ENCODE assay signal across 28 cellular contexts in genomic region chr4:60857354-60857753, GRCh38.
"Had no signal": no experiment of that assay in that cellular context is flagged by ENCODE, and none has a peak within 500 bp of the region (broad histone marks: within the 10 kb centered on the region; RNA-seq: fewer than 3 reads in every experiment).

No MANE protein-coding gene starts in this region.

- H3K27ac Mint-ChIP-seq: immature natural killer cell; naive thymus-derived CD4-positive, alpha-beta T cell; natural killer cell treated with Interleukin-12 subunit alpha and Interleukin-12 subunit beta and Interleukin-15 and Interleukin-18, amount 100 ng/mL, for 72 hours; stimulated activated naive B cell treated with anti-CD40 and anti-IgM and Interleukin-4, amounts not matched to agents 10 μg/mL and 1 μg/mL and 100 μg/mL, for 72 hours had no signal

- H3K36me3 Mint-ChIP-seq: immature natural killer cell; naive thymus-derived CD4-positive, alpha-beta T cell; natural killer cell treated with Interleukin-12 subunit alpha and Interleukin-12 subunit beta and Interleukin-15 and Interleukin-18, amount 100 ng/mL, for 72 hours; stimulated activated naive B cell treated with anti-CD40 and anti-IgM and Interleukin-4, amounts not matched to agents 10 μg/mL and 1 μg/mL and 100 μg/mL, for 72 hours had no signal

- H3K4me1 Mint-ChIP-seq: immature natural killer cell; naive thymus-derived CD4-positive, alpha-beta T cell; neural crest cell; stimulated activated naive B cell treated with anti-CD40 and anti-IgM and Interleukin-4, amounts not matched to agents 10 μg/mL and 1 μg/mL and 100 μg/mL, for 72 hours had no signal

- DNase-seq: hypothalamus; immature natural killer cell; kidney; left ventricle myocardium inferior; midbrain; mucosa of descending colon; naive thymus-derived CD4-positive, alpha-beta T cell; nucleus accumbens; pancreas; posterior cingulate gyrus; right cardiac atrium; stimulated activated CD4-positive, alpha-beta T cell treated with anti-CD3 and anti-CD28 coated beads, Interleukin-12 subunit alpha, Interleukin-12 subunit beta, amount 100 ng/mL, for 4 hours; stimulated activated CD4-positive, alpha-beta T cell treated with anti-CD3 and anti-CD28 coated beads, Interleukin-15, amount 100 ng/mL, for 24 hours; stimulated activated CD4-positive, alpha-beta T cell treated with anti-CD3 and anti-CD28 coated beads, Interleukin-2, amount 100 ng/mL, for 24 hours; stimulated activated CD4-positive, alpha-beta T cell treated with anti-CD3 and anti-CD28 coated beads, Interleukin-4, amount 100 ng/mL, for 1 hour; stimulated activated naive B cell treated with anti-CD40 and anti-IgM and Interleukin-4, amounts not matched to agents 10 μg/mL and 1 μg/mL and 100 μg/mL, for 72 hours; stimulated activated naive CD8-positive, alpha-beta T cell treated with anti-CD3 and anti-CD28 coated beads, Interleukin-15, Interleukin-2, amounts not matched to agents 100 U/mL and 50 U/mL, for 24 hours; stomach; testis; thyroid gland; transverse colon; upper lobe of left lung had no signal

- H3K36me3 ChIP-seq: left ventricle myocardium inferior, pancreas, prostate gland, stomach, thyroid gland, transverse colon, upper lobe of left lung, vagina had no signal

- H3K4me3 Mint-ChIP-seq: immature natural killer cell; naive thymus-derived CD4-positive, alpha-beta T cell; natural killer cell treated with Interleukin-12 subunit alpha and Interleukin-12 subunit beta and Interleukin-15 and Interleukin-18, amount 100 ng/mL, for 72 hours; neural crest cell; stimulated activated naive B cell treated with anti-CD40 and anti-IgM and Interleukin-4, amounts not matched to agents 10 μg/mL and 1 μg/mL and 100 μg/mL, for 72 hours had no signal

- H3K9me3 ChIP-seq: pancreas, prostate gland, stomach, testis, thyroid gland, transverse colon, upper lobe of left lung, vagina had no signal

- H3K9me3 Mint-ChIP-seq: neural crest cell had no signal

- H3K4me3 ChIP-seq: left ventricle myocardium inferior, lung, mucosa of descending colon, pancreas, prostate gland, skin epidermis, stomach, testis, thyroid gland, transverse colon, upper lobe of left lung, vagina had no signal

- H3K27ac ChIP-seq: left ventricle myocardium inferior, pancreas, prostate gland, skin epidermis, stomach, testis, thyroid gland, transverse colon, upper lobe of left lung, vagina had no signal

- H3K27me3 ChIP-seq: pancreas, stomach, testis, thyroid gland, transverse colon, upper lobe of left lung, vagina had no signal

- H3K4me1 ChIP-seq: left ventricle myocardium inferior, pancreas, prostate gland, stomach, testis, thyroid gland, transverse colon, upper lobe of left lung, vagina had no signal

- H3K27me3 Mint-ChIP-seq: naive thymus-derived CD4-positive, alpha-beta T cell; natural killer cell treated with Interleukin-12 subunit alpha and Interleukin-12 subunit beta and Interleukin-15 and Interleukin-18, amount 100 ng/mL, for 72 hours; stimulated activated naive B cell treated with anti-CD40 and anti-IgM and Interleukin-4, amounts not matched to agents 10 μg/mL and 1 μg/mL and 100 μg/mL, for 72 hours had no signal
